ENCODE assay signal across 9 cellular contexts in the genomic region with DNA sequence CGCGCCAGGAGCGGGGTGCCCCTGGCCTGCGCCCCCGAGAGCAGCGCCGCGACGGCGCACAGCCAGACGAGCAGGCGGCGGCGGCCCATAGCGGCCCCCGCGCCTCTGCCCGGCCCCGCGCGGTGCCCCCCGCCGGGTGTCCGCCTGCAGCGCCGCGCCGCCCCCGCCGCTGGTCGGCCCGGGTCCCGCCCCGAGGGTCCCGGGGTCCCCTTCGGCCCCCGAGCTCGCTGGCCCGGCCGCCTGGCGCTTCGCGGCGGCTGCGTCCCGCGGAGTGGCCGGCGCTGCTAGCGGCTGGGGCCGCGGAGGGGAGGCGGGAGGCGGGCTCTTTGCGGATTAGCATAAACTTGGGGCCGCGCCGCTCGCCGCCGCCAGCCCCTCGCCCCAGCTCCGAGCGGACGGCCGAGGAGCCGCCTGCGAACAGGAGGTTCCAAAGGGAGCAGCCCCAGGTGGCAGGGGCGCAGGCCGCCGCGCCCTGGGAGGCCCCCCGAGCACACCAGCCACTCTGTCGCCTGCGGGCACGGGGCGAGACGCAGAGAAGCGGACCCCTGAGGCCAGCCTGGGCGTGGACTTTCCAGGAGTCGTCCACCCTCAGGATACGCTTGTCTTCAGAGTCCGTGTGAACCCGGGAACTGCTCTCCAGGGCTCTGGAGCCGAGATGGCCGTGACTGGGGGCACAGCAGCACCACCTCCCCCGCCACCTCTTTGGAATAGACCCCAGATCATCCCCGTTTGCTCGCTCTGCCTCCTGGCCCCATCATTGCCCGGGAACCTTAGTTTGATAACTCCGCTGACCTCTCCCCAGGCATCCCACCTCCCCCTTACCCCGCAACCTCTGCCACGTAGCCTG. TPM values are rescaled to one million over a fixed set of nuclear protein-coding genes. Genes with fewer than 3 reads are reported as not detected.
DNase-seq lines count a peak whose midpoint lies in the region; FAIRE-seq and TF ChIP-seq lines count a peak whose summit lies in the region.
"Had no signal": no experiment of that assay in that cellular context is flagged by ENCODE, and none has a peak within 500 bp of the region (broad histone marks: within the 10 kb centered on the region; RNA-seq: fewer than 3 reads in every experiment).

A gene with protein sequence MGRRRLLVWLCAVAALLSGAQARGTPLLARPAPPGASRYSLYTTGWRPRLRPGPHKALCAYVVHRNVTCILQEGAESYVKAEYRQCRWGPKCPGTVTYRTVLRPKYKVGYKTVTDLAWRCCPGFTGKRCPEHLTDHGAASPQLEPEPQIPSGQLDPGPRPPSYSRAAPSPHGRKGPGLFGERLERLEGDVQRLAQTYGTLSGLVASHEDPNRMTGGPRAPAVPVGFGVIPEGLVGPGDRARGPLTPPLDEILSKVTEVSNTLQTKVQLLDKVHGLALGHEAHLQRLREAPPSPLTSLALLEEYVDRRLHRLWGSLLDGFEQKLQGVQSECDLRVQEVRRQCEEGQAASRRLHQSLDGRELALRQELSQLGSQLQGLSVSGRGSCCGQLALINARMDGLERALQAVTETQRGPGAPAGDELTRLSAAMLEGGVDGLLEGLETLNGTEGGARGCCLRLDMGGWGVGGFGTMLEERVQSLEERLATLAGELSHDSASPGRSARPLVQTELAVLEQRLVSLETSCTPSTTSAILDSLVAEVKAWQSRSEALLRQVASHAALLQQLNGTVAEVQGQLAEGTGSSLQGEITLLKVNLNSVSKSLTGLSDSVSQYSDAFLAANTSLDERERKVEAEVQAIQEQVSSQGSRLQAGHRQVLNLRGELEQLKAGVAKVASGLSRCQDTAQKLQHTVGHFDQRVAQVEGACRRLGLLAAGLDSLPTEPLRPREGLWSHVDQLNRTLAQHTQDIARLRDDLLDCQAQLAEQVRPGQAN (minus strand): TSS at position 273 of the 847 bp plus-strand sequence. CDS start 184 bp downstream, at position 89.

- H3K4me1 ChIP-seq in CD8-positive, alpha-beta memory T cell (ENCODE audit: insufficient read depth, low read length): no peaks in the 10 kb centered on the region
- H3K4me1 ChIP-seq in endothelial cell of umbilical vein (ENCODE audit: control insufficient read depth, extremely low read depth, insufficient read depth, low read length): no peaks in the 10 kb centered on the region

- H3K36me3 Mint-ChIP-seq in CD8-positive, alpha-beta memory T cell: peaks cover 0 to 6% (median 2%) of the 10 kb centered on the region in 3 donors

- no peaks in the 10 kb centered on the region for H3K9me3 ChIP-seq in CD8-positive, alpha-beta memory T cell (ENCODE audit: low read length)
- H3K9me3 ChIP-seq in endothelial cell of umbilical vein (replicated peaks; ENCODE audit: control insufficient read depth, insufficient read depth, low read length): no peaks in the 10 kb centered on the region

- CTCF ChIA-PET in CD8-positive, alpha-beta memory T cell (lab: Charles Lee): no interaction called here
- CTCF ChIA-PET in endothelial cell of umbilical vein (lab: Charles Lee): no interaction called here

- peaks cover 0 to 6% (median 0%) of the 10 kb centered on the region in 5 donors for H3K9me3 Mint-ChIP-seq in CD8-positive, alpha-beta memory T cell

- H3K27ac ChIP-seq in CD8-positive, alpha-beta memory T cell (ENCODE audit: low read depth, low read length): no peak within 1 kb of the TSS
- no peak within 1 kb of the TSS for H3K27ac ChIP-seq in endothelial cell of umbilical vein (ENCODE audit: insufficient read depth, low read depth, low read length)

- FAIRE-seq in HTR-8/SVneo (lab: Jason Lieb, UNC) (peak; percentile 68), endothelial cell of umbilical vein (lab: Jason Lieb, UNC) (no peak)

- POLR2A ChIA-PET in CD8-positive, alpha-beta memory T cell (lab: Charles Lee): no interaction called here
- POLR2A ChIA-PET in endothelial cell of umbilical vein (lab: Charles Lee): no interaction called here

- H2AFZ ChIP-seq in endothelial cell of umbilical vein (ENCODE audit: low read depth, low read length): peak within 1 kb of the TSS; percentile 51

- H3K27ac Mint-ChIP-seq in CD8-positive, alpha-beta memory T cell: no peak within 1 kb of the TSS
- H3K27ac Mint-ChIP-seq: memory B cell had no signal

- dilution Hi-C loops in endothelial cell of umbilical vein (cut with MboI; ENCODE audit: extremely low pct_ligation_motif_present, low sequenced_read_pairs): no loop called here

- H3K4me3 ChIP-seq in CD8-positive, alpha-beta memory T cell (ENCODE audit: low read length): no peak within 1 kb of the TSS
- peak within 1 kb of the TSS in 1 of 3 experiments; percentile 19 for H3K4me3 ChIP-seq in endothelial cell of umbilical vein (replicated peaks in 1 of 3; ENCODE audit: insufficient read depth in 1 of 3, low read depth in 1 of 3, low read length in 3 of 3)

- peak within 1 kb of the TSS in 4 of 7 donors; percentile 26 to 61 (median 49) for H3K4me3 Mint-ChIP-seq in CD8-positive, alpha-beta memory T cell
- H3K4me3 Mint-ChIP-seq: memory B cell had no signal

- H3K27me3 Mint-ChIP-seq in CD8-positive, alpha-beta memory T cell: peaks cover 28 to 42% of the 10 kb centered on the region in 2 donors

- no peak for DNase-seq in CD8-positive, alpha-beta memory T cell
- no peak for DNase-seq in HTR-8/SVneo (ENCODE audit: insufficient read length, low spot score)
- DNase-seq in endothelial cell of umbilical vein (ENCODE audit: low read depth, low spot score): no peak
- DNase-seq in posterior vena cava (ENCODE audit: low spot score): peak; percentile 71
- DNase-seq in GM20000 (ENCODE audit: low spot score): no peak
- no peak for DNase-seq in stimulated activated naive CD4-positive, alpha-beta T cell treated with Interleukin-2 at 50 U/mL for 16 hours (lab: John Stamatoyannopoulos, UW)
- DNase-seq in kidney tubule cell (ENCODE audit: low spot score): no peak
- DNase-seq in amniotic stem cell (lab: John Stamatoyannopoulos, UW): no peak

- no peak within 1 kb of the TSS for H3K9ac ChIP-seq in endothelial cell of umbilical vein (replicated peaks; ENCODE audit: extremely low read depth, insufficient read depth, low read length)

- H3K9me1 ChIP-seq in endothelial cell of umbilical vein (replicated peaks; ENCODE audit: control insufficient read depth, extremely low read depth, insufficient read depth, low read length): no peaks in the 10 kb centered on the region

- no peaks in the 10 kb centered on the region for H3K27me3 ChIP-seq in CD8-positive, alpha-beta memory T cell (ENCODE audit: insufficient read depth, low read length, poor library complexity, severe bottlenecking)
- peaks cover 27 to 34% of the 10 kb centered on the region in 2 experiments for H3K27me3 ChIP-seq in endothelial cell of umbilical vein (ENCODE audit: control insufficient read depth in 2 of 2, insufficient read depth in 2 of 2, low read length in 2 of 2)

- H3K4me1 Mint-ChIP-seq in CD8-positive, alpha-beta memory T cell: peaks cover 0 to 7% (median 5%) of the 10 kb centered on the region in 3 donors

- no peak for TF ChIP-seq CTCF in endothelial cell of umbilical vein (IDR thresholded peaks at IDR 0.05; ENCODE audit: extremely low read depth in 1 of 2, insufficient read depth in 1 of 2, low read depth in 1 of 2, low read length in 2 of 2)
- TF ChIP-seq CTCF in GM20000 (IDR thresholded peaks at IDR 0.05; ENCODE audit: extremely low read depth, missing control alignments): no peak

- BruUV-seq in endothelial cell of umbilical vein (replicated peaks; lab: Mats Ljungman, UMichigan): no TSS peak

- no peaks in the 10 kb centered on the region for H3K36me3 ChIP-seq in CD8-positive, alpha-beta memory T cell (ENCODE audit: insufficient read depth, low read length)
- no peaks in the 10 kb centered on the region for H3K36me3 ChIP-seq in endothelial cell of umbilical vein (ENCODE audit: control insufficient read depth in 2 of 2, extremely low read depth in 1 of 2, insufficient read depth in 2 of 2, low read length in 2 of 2)

- no peak within 1 kb of the TSS for H3K4me2 ChIP-seq in endothelial cell of umbilical vein (ENCODE audit: insufficient read depth, low read length)

- no peak for TF ChIP-seq POLR2A in endothelial cell of umbilical vein (IDR thresholded peaks at IDR 0.05; ENCODE audit: low read depth, low read length)

- no peaks in the 10 kb centered on the region for H3K79me2 ChIP-seq in endothelial cell of umbilical vein (ENCODE audit: control insufficient read depth, insufficient read depth, low read length)

- no peaks in the 10 kb centered on the region for H4K20me1 ChIP-seq in endothelial cell of umbilical vein (replicated peaks; ENCODE audit: control insufficient read depth, extremely low read depth, insufficient read depth, low read length)

- intact Hi-C loops in endothelial cell of umbilical vein (cut with micrococcal nuclease) (no loop called here), posterior vena cava (cut with DNase I) (no loop called here)

TF ChIP-seq in endothelial cell of umbilical vein, 7 proteins besides CTCF, POLR2A, EP300 and RAD21:
- TF ChIP-seq, protein P1, sequence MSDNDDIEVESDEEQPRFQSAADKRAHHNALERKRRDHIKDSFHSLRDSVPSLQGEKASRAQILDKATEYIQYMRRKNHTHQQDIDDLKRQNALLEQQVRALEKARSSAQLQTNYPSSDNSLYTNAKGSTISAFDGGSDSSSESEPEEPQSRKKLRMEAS (IDR thresholded peaks at IDR 0.05; ENCODE audit: insufficient read depth, insufficient read length): no peak
- TF ChIP-seq EZH2 (IDR thresholded peaks at IDR 0.05; ENCODE audit: borderline replicate concordance, low read depth, low read length, severe bottlenecking): peak; percentile 65

RNA-seq across cellular contexts. Expression of the gene that starts here (rescaled TPM):
- total RNA-seq in CD8-positive, alpha-beta memory T cell: not detected
- not detected for polyA plus RNA-seq in CD8-positive, alpha-beta memory T cell
- total RNA-seq in endothelial cell of umbilical vein (0.09 TPM in 1 of 2 replicates, not detected in the other), posterior vena cava (1 to 10 TPM; 1.4 to 2.3 TPM)
- polyA plus RNA-seq in endothelial cell of umbilical vein: 0.15 and 0.37 TPM in 2 replicates
- 0.18 and 0.21 TPM in 2 replicates for polyA plus RNA-seq in endothelial cell of umbilical vein (2011; cell fraction: cytosol; rRNA removed)
- polyA plus RNA-seq in endothelial cell of umbilical vein (2011; cell fraction: nucleus; rRNA removed): 0.11 and 0.27 TPM in 2 replicates
- 0.09 and 0.18 TPM in 2 replicates for polyA plus RNA-seq in endothelial cell of umbilical vein (2012)
- polyA minus RNA-seq in endothelial cell of umbilical vein: 0.17 and 0.29 TPM in 2 replicates
- polyA minus RNA-seq in endothelial cell of umbilical vein (2011; cell fraction: cytosol; rRNA and poly(A)+ RNA removed): not detected
- not detected in 2 replicates for polyA minus RNA-seq in endothelial cell of umbilical vein (2011; cell fraction: nucleus; rRNA and poly(A)+ RNA removed)
